8 cellular contexts compared by ENCODE assay signal in genomic region chr12:49288412-49288853, GRCh38. TPM values are rescaled to one million over a fixed set of nuclear protein-coding genes. Genes with fewer than 3 reads are reported as not detected.
DNase-seq lines count a peak whose midpoint lies in the region; ATAC-seq and TF ChIP-seq lines count a peak whose summit lies in the region.

No MANE protein-coding gene starts in this region.

- H3K27me3 ChIP-seq in neural cell (ENCODE audit: insufficient read depth, low read depth, low read length) (peaks cover 7% of the 10 kb centered on the region), thyroid gland (no peaks in the 10 kb centered on the region)

- TF ChIP-seq CTCF in epithelial cell of proximal tubule (conservative IDR thresholded peaks at IDR 0.05; ENCODE audit: low read depth, low read length) = peak; percentile 77
- peak; percentile 95 for TF ChIP-seq CTCF in neural cell (IDR thresholded peaks at IDR 0.05; ENCODE audit: poor library complexity, severe bottlenecking)
- TF ChIP-seq CTCF in thyroid gland (IDR thresholded peaks at IDR 0.05) = peak; percentile 67 to 84 (median 72)

- ATAC-seq in HG03095 (IDR thresholded peaks at IDR 0.05; ENCODE audit: unreplicated experiment) = no peak

- H3K9me2 ChIP-seq in neural cell (ENCODE audit: insufficient read depth, low read length) = no peaks in the 10 kb centered on the region

- no peak overlapping the region for H3K4me2 ChIP-seq in neural cell (ENCODE audit: low read length)

- TF ChIP-seq RAD21 in neural cell (conservative IDR thresholded peaks at IDR 0.05) = peak; percentile 92

- TF ChIP-seq EP300 in neural cell (conservative IDR thresholded peaks at IDR 0.05; ENCODE audit: poor library complexity, severe bottlenecking) = no peak

- 10 to 11% methylated on average over 11 of the region's 11 CpGs for WGBS in thyroid gland, 2 donors

- no peak for TF ChIP-seq POLR2A in thyroid gland (IDR thresholded peaks at IDR 0.05)

- H3K9me3 ChIP-seq in neural cell (ENCODE audit: low read length) (no peaks in the 10 kb centered on the region), thyroid gland (no peaks in the 10 kb centered on the region)

- DNase-seq in activated gamma-delta T cell treated with Interleukin-2 at 50 U/mL for 16 hours = peak; percentile 67
- no peak for DNase-seq in activated gamma-delta T cell (lab: John Stamatoyannopoulos, UW)
- peak; percentile 47 for DNase-seq in NCI-H748 (lab: John Stamatoyannopoulos, UW; ENCODE audit: unreplicated experiment)
- peak; percentile 58 for DNase-seq in activated T-cell treated with anti-CD3 and anti-CD28 coated beads for 24 hours (ENCODE audit: low read depth)
- no peak for DNase-seq in epithelial cell of proximal tubule (ENCODE audit: low read depth)
- DNase-seq in thyroid gland = peak; percentile 48 to 54

- H3K4me1 ChIP-seq in thyroid gland = no peaks in the 10 kb centered on the region

- no peak overlapping the region for H2AFZ ChIP-seq in neural cell (ENCODE audit: low read depth, low read length)

- H3K79me2 ChIP-seq in neural cell (replicated peaks; ENCODE audit: insufficient read depth, low read length) = no peaks in the 10 kb centered on the region

- no peaks in the 10 kb centered on the region for H4K20me1 ChIP-seq in neural cell (ENCODE audit: insufficient read depth)

- no peak overlapping the region for H3K4me3 ChIP-seq in epithelial cell of proximal tubule (ENCODE audit: low read depth, low read length)
- no peak overlapping the region for H3K4me3 ChIP-seq in neural cell (ENCODE audit: low read length)
- no peak overlapping the region for H3K4me3 ChIP-seq in thyroid gland (replicated peaks in 1 of 3)

- H3K27ac ChIP-seq in neural cell (ENCODE audit: low read length) (no peak overlapping the region), thyroid gland (no peak overlapping the region)

- intact Hi-C loops in thyroid gland (cut with DNase I) = no loop called here

- H3K9ac ChIP-seq in neural cell (ENCODE audit: low read length) = no peak overlapping the region

- no peaks in the 10 kb centered on the region for H3K36me3 ChIP-seq in neural cell (ENCODE audit: insufficient read depth, low read length)
- no peaks in the 10 kb centered on the region for H3K36me3 ChIP-seq in thyroid gland

- no peaks in the 10 kb centered on the region for H3F3A ChIP-seq in neural cell (ENCODE audit: insufficient read depth, low read length, poor library complexity, severe bottlenecking)

TF ChIP-seq in neural cell, 6 proteins besides CTCF, POLR2A, EP300 and RAD21:
- TF ChIP-seq MXI1 (conservative IDR thresholded peaks at IDR 0.05; ENCODE audit: poor library complexity, severe bottlenecking) (no peak), POLR2AphosphoS5 (IDR thresholded peaks at IDR 0.05) (no peak), TAF1 (IDR thresholded peaks at IDR 0.05; ENCODE audit: low read depth) (no peak), EZH2 (IDR thresholded peaks at IDR 0.05; ENCODE audit: borderline replicate concordance, insufficient read depth, low read length, poor library complexity, severe bottlenecking) (no peak), SMC3 (conservative IDR thresholded peaks at IDR 0.05; ENCODE audit: poor library complexity) (peak; percentile 88), REST (IDR thresholded peaks at IDR 0.05; ENCODE audit: borderline replicate concordance) (no peak)

RNA-seq across cellular contexts. Expression of gene PRPH, which starts 6.5 kb away (rescaled TPM):
- total RNA-seq in epithelial cell of proximal tubule (1.1 TPM in 1 of 2 replicates, not detected in the other), thyroid gland (under 1 TPM in 1 of 4 donors, not detected in 3; 0.67 TPM)
- not detected in 2 replicates for polyA plus RNA-seq in neural cell
- not detected in 2 replicates for polyA minus RNA-seq in neural cell

RNA-seq across cellular contexts. Expression of gene TUBA1C, which starts 23.6 kb away (rescaled TPM):
- total RNA-seq in epithelial cell of proximal tubule = 1,483 and 2,573 TPM in 2 replicates
- polyA plus RNA-seq in neural cell = 56.2 and 63.0 TPM in 2 replicates
- polyA minus RNA-seq in neural cell = 26.5 and 29.0 TPM in 2 replicates
- total RNA-seq in thyroid gland = 100 to 1,000 TPM in 3 of 4 donors, 10 to 100 TPM in 1; 80.6 to 385 (median 212) TPM

RNA-seq across cellular contexts. Expression of gene TROAP, which starts 34.6 kb away (rescaled TPM):
- total RNA-seq in epithelial cell of proximal tubule (31.7 and 45.4 TPM in 2 replicates), thyroid gland (1 to 10 TPM in 1 of 4 donors, under 1 TPM in 2, not detected in 1; 0.56 to 2.6 (median 0.96) TPM)
- 0.26 and 1.3 TPM in 2 replicates for polyA plus RNA-seq in neural cell
- polyA minus RNA-seq in neural cell = 1.9 TPM in 1 of 2 replicates, not detected in the other

RNA-seq across cellular contexts. Expression of gene C1QL4, which starts 48.6 kb away (rescaled TPM):
- total RNA-seq in epithelial cell of proximal tubule (not detected in 2 replicates), thyroid gland (1 to 10 TPM in 1 of 4 donors, under 1 TPM in 2, not detected in 1; 0.67 to 1.2 (median 0.73) TPM)
- 13.7 and 15.4 TPM in 2 replicates for polyA plus RNA-seq in neural cell
- 7.4 and 8.0 TPM in 2 replicates for polyA minus RNA-seq in neural cell

RNA-seq across cellular contexts. Expression of gene DNAJC22, which starts 58.3 kb away (rescaled TPM):
- total RNA-seq in epithelial cell of proximal tubule = 0.40 and 1.0 TPM in 2 replicates
- 0.54 and 1.1 TPM in 2 replicates for polyA plus RNA-seq in neural cell
- polyA minus RNA-seq in neural cell = 0.46 and 0.49 TPM in 2 replicates
- 10 to 100 TPM; 10.3 to 19.5 (median 17.5) TPM for total RNA-seq in thyroid gland

Comparison
In these comparisons a context has a peak if more than half of its experiments do, and no peak if none do; other contexts are left out.
1. DNase-seq: peak in activated gamma-delta T cell treated with Interleukin-2 at 50 U/mL for 16 hours (single experiment), NCI-H748 (single experiment), activated T-cell treated with anti-CD3 and anti-CD28 coated beads for 24 hours (single experiment) and thyroid gland (2 of 2); none in activated gamma-delta T cell (single experiment) and epithelial cell of proximal tubule (single experiment).
2. Peak in every context shown above with its lines, with median percentiles within 50 percentile points of each other: CTCF ChIP-seq.